Comparison of ENCODE assay signal across 29 cellular contexts in genomic region chr7:95398155-95398940, GRCh38. TPM values are rescaled to one million over a fixed set of nuclear protein-coding genes. Genes with fewer than 3 reads are reported as not detected.
DNase-seq lines count a peak whose midpoint lies in the region; ATAC-seq, FAIRE-seq and TF ChIP-seq lines count a peak whose summit lies in the region.
"Had no signal": no experiment of that assay in that cellular context is flagged by ENCODE, and none has a peak within 500 bp of the region (broad histone marks: within the 10 kb centered on the region; RNA-seq: fewer than 3 reads in every experiment).

No MANE protein-coding gene starts in this region.

- peaks cover 23% of the 10 kb centered on the region for H3K79me2 ChIP-seq in HepG2 (ENCODE audit: insufficient read depth, low read length)

- TF ChIP-seq CTCF in Caco-2 (IDR thresholded peaks at IDR 0.05; ENCODE audit: insufficient read depth in 1 of 2, low read depth in 1 of 2, low read length in 1 of 2, severe bottlenecking in 1 of 2, unreplicated experiment in 1 of 2) (no peak), HepG2 (CRISPR knock-in tag; IDR thresholded peaks at IDR 0.05) (no peak)

- H3K9me3 ChIP-seq in Caco-2: no peaks in the 10 kb centered on the region
- H3K9me3 ChIP-seq in HepG2 (ENCODE audit: low read length): no peaks in the 10 kb centered on the region
- H3K9me3 ChIP-seq: esophagus muscularis mucosa, SJSA1, suprapubic skin had no signal

- no peak for FAIRE-seq in HepG2 (lab: Jason Lieb, UNC)
- FAIRE-seq: bronchial epithelial cell, colon, urothelium cell line had no signal

- H3K4me1 Mint-ChIP-seq in Caco-2 (ENCODE audit: low read depth, unreplicated experiment): peaks cover 11% of the 10 kb centered on the region
- H3K4me1 Mint-ChIP-seq: mesothelial cell of epicardium had no signal

- H3K36me3 Mint-ChIP-seq in Caco-2 (ENCODE audit: insufficient read depth, unreplicated experiment): peaks cover 13% of the 10 kb centered on the region
- H3K36me3 Mint-ChIP-seq: natural killer cell; stimulated activated memory B cell treated with anti-CD40 and anti-IgM and Interleukin-4, amounts not matched to agents 10 μg/mL and 1 μg/mL and 100 μg/mL, for 72 hours had no signal

- intact Hi-C loops in Caco-2 (cut with micrococcal nuclease; ENCODE audit: unreplicated experiment): no loop called here
- intact Hi-C loops in HepG2 (cut with micrococcal nuclease; ENCODE audit: unreplicated experiment): no loop called here

- no peaks in the 10 kb centered on the region for H4K20me1 ChIP-seq in HepG2 (ENCODE audit: insufficient read depth, low read length)

- H3K36me3 ChIP-seq in Caco-2 (ENCODE audit: control insufficient read depth, insufficient read depth, low read length) (no peaks in the 10 kb centered on the region), HepG2 (replicated peaks in 1 of 2; ENCODE audit: control insufficient read depth in 1 of 2, insufficient read depth in 2 of 2, low read length in 2 of 2) (peaks cover 0 to 5% of the 10 kb centered on the region in 2 experiments; a peak in 1 of 5 replicates)
- H3K36me3 ChIP-seq: SJSA1, suprapubic skin had no signal

- H3K4me1 ChIP-seq in Caco-2 (peaks cover 9% of the 10 kb centered on the region; the same call in 1 of the 2 replicates), HepG2 (ENCODE audit: insufficient read depth, low read length) (peaks cover 32% of the 10 kb centered on the region)
- H3K4me1 ChIP-seq: SJSA1 had no signal

- TF ChIP-seq EP300 in Ishikawa (IDR thresholded peaks at IDR 0.05; ENCODE audit: borderline replicate concordance) (no peak), HepG2 (IDR thresholded peaks at IDR 0.05; ENCODE audit: low read depth in 2 of 2, low read length in 2 of 2) (no peak), HepG2 (CRISPR knock-in tag; IDR thresholded peaks at IDR 0.05; ENCODE audit: borderline replicate concordance) (no peak)

- no peaks in the 10 kb centered on the region for H3K27me3 Mint-ChIP-seq in Caco-2 (ENCODE audit: insufficient read depth, unreplicated experiment)

- peak overlapping the region; percentile 82 for H3K4me3 Mint-ChIP-seq in Caco-2 (ENCODE audit: unreplicated experiment)
- H3K4me3 Mint-ChIP-seq: activated CD4-positive, alpha-beta T cell treated with anti-CD3 and anti-CD28 coated beads, Interleukin-2, amount 10 ng/mL, durations not matched to agents 24 days and 14 days; effector memory CD8-positive, alpha-beta T cell; IgD-negative memory B cell; mesothelial cell of epicardium; natural killer cell; stimulated activated memory B cell treated with anti-CD40 and anti-IgM and Interleukin-4, amounts not matched to agents 10 μg/mL and 1 μg/mL and 100 μg/mL, for 72 hours had no signal

- H3K27ac Mint-ChIP-seq in Caco-2 (ENCODE audit: unreplicated experiment): no peak overlapping the region
- H3K27ac Mint-ChIP-seq: activated CD4-positive, alpha-beta T cell treated with anti-CD3 and anti-CD28 coated beads, Interleukin-2, amount 10 ng/mL, durations not matched to agents 24 days and 14 days; effector memory CD8-positive, alpha-beta T cell; mesothelial cell of epicardium; natural killer cell; stimulated activated memory B cell treated with anti-CD40 and anti-IgM and Interleukin-4, amounts not matched to agents 10 μg/mL and 1 μg/mL and 100 μg/mL, for 72 hours had no signal

- WGBS in HepG2 (ENCODE audit: low lambda C conversion rate): 24% methylated on average over 4 of the region's 4 CpGs

- POLR2A ChIA-PET in Caco-2 (lab: Charles Lee) (interaction anchor here (0.7 kb wide), 1 partner anchor 43 kb away, joined by 3 read pairs; no protein-coding TSS in a partner anchor), HepG2 (lab: Yijun Ruan, JAX) (interaction anchor here (1.4 to 3.6 kb wide), 4 partner anchors 24 to 79 kb away, joined by 3 to 39 read pairs (median 21); partner anchors contain the start of gene PON2)

- BruUV-seq in Caco-2 (replicated peaks; lab: Mats Ljungman, UMichigan) (no TSS peak), HepG2 (replicated peaks; lab: Mats Ljungman, UMichigan) (no TSS peak)

- no peaks in the 10 kb centered on the region for H3K9me3 Mint-ChIP-seq in Caco-2 (ENCODE audit: unreplicated experiment)
- H3K9me3 Mint-ChIP-seq: activated CD4-positive, alpha-beta T cell treated with anti-CD3 and anti-CD28 coated beads, Interleukin-2, amount 10 ng/mL, durations not matched to agents 24 days and 14 days; effector memory CD8-positive, alpha-beta T cell; IgD-negative memory B cell; natural killer cell; stimulated activated memory B cell treated with anti-CD40 and anti-IgM and Interleukin-4, amounts not matched to agents 10 μg/mL and 1 μg/mL and 100 μg/mL, for 72 hours had no signal

- H3K9ac ChIP-seq in HepG2 (ENCODE audit: insufficient read depth, low read depth, low read length): no peak overlapping the region

- H3K27me3 ChIP-seq in Caco-2 (replicated peaks; ENCODE audit: control insufficient read depth, insufficient read depth, low read length) (no peaks in the 10 kb centered on the region), HepG2 (ENCODE audit: control insufficient read depth in 1 of 2, insufficient read depth in 2 of 2, low read length in 2 of 2) (no peaks in the 10 kb centered on the region; a peak in 1 of 5 replicates)
- H3K27me3 ChIP-seq: SJSA1, suprapubic skin had no signal

- peak overlapping the region; percentile 91 for H3K4me2 ChIP-seq in HepG2 (ENCODE audit: low read depth, low read length)

- CTCF ChIA-PET in Caco-2 (lab: Charles Lee) (interaction anchor here (1.5 to 3.6 kb wide), 2 partner anchors 12 to 79 kb away, joined by 4 to 70 read pairs; no protein-coding TSS in a partner anchor), HepG2 (lab: Yijun Ruan, JAX; ENCODE audit: low intra/inter-chr PET ratio, low total read pairs) (no interaction called here)

- H3K27ac ChIP-seq in HepG2 (ENCODE audit: extremely low read length, insufficient read depth, low read length): no peak overlapping the region
- H3K27ac ChIP-seq: esophagus muscularis mucosa, SJSA1, suprapubic skin had no signal

- no peak overlapping the region for H3K4me3 ChIP-seq in Caco-2 (ENCODE audit: low read depth, low read length)
- H3K4me3 ChIP-seq in HepG2 (replicated peaks in 1 of 3; ENCODE audit: insufficient read depth in 1 of 3, low read depth in 2 of 3, low read length in 3 of 3): peak overlapping the region; percentile 76 to 92 (median 91); a peak in 3 of 6 replicates
- H3K4me3 ChIP-seq: esophagus muscularis mucosa, SJSA1 had no signal

- DNase-seq in Caco-2: peak in 1 of 2 experiments; percentile 16
- DNase-seq in OCI-M1 (lab: John Stamatoyannopoulos, UW): peak; percentile 79
- DNase-seq in HepG2 (ENCODE audit: low spot score): peak; percentile 36
- DNase-seq in mucosa of gallbladder (ENCODE audit: low spot score): no peak
- DNase-seq in NOMO-1 treated with dmso at 0.1 percent for 144 hours (lab: John Stamatoyannopoulos, UW; ENCODE audit: unreplicated experiment): no peak
- no peak for DNase-seq in AG20443 (ENCODE audit: low spot score)
- DNase-seq: activated CD4-positive, alpha-beta T cell treated with anti-CD3 and anti-CD28 coated beads, Interleukin-2, amount 10 ng/mL, durations not matched to agents 24 days and 14 days; activated naive CD4-positive, alpha-beta T cell; activated T-cell treated with anti-CD3 and anti-CD28 coated beads, Interleukin-2, amount 50 U/mL, for 48 hours; amniotic stem cell; effector memory CD8-positive, alpha-beta T cell; foreskin melanocyte; GDM1; left cardiac atrium; natural killer cell; NCI-H2107; stimulated activated CD4-positive, alpha-beta T cell treated with anti-CD3 and anti-CD28 coated beads, Interleukin-2, amount 100 ng/mL, for 48 hours had no signal

- in situ Hi-C loops in HepG2 (cut with HindIII; ENCODE audit: extremely low pct_ligation_motif_present, low pct_unique_long_range_greater_than_20kb): loop anchor here (5.0 kb wide), 1 partner anchor 79 kb away; no protein-coding TSS in a partner anchor

- no peak for ATAC-seq in HepG2
- ATAC-seq: effector memory CD8-positive, alpha-beta T cell; left cardiac atrium; natural killer cell; stimulated activated memory B cell treated with anti-CD40 and anti-IgM and Interleukin-4, amounts not matched to agents 10 μg/mL and 1 μg/mL and 100 μg/mL, for 72 hours had no signal

- no peak for TF ChIP-seq POLR2A in HepG2 (IDR thresholded peaks at IDR 0.05; ENCODE audit: insufficient read depth in 1 of 2, low read depth in 2 of 2, low read length in 2 of 2)

- H2AFZ ChIP-seq in HepG2 (ENCODE audit: low read length): no peak overlapping the region

- TF ChIP-seq RAD21 in Ishikawa (IDR thresholded peaks at IDR 0.05; ENCODE audit: low read depth): no peak
- TF ChIP-seq RAD21 in HepG2 (CRISPR knock-in tag; IDR thresholded peaks at IDR 0.05): no peak

RNA-seq across cellular contexts. Expression of gene PON3, which starts 2.2 kb away (rescaled TPM):
- total RNA-seq in Caco-2 (2022) (13.4 and 15.0 TPM in 2 replicates), HepG2 (2016; rRNA removed; fragmentation: Illumina TruSeq; extraction: Trizol) (14.1 and 23.6 TPM in 2 replicates), mucosa of gallbladder (14.0 TPM)
- 4.1 and 7.1 TPM in 2 replicates for total RNA-seq in HepG2 (2016; cell fraction: cytosol; rRNA removed; fragmentation: Illumina TruSeq; extraction: Trizol; ENCODE audit: low read depth)
- 14.7 and 22.2 TPM in 2 replicates for total RNA-seq in HepG2 (2016; cell fraction: insoluble cytoplasmic fraction; rRNA removed; fragmentation: Illumina TruSeq; extraction: Trizol)
- total RNA-seq in HepG2 (2016; cell fraction: membrane; rRNA removed; fragmentation: Illumina TruSeq; extraction: Trizol): 7.8 and 8.2 TPM in 2 replicates
- 25.7 and 30.5 TPM in 2 replicates for total RNA-seq in HepG2 (2016; cell fraction: nucleus; rRNA removed; fragmentation: Illumina TruSeq; extraction: Trizol)
- 26.6 and 37.8 TPM in 2 replicates for polyA plus RNA-seq in HepG2 (2011; rRNA removed)
- 21.3 and 25.9 TPM in 2 replicates for polyA plus RNA-seq in HepG2 (2011; cell fraction: cytosol; rRNA removed)
- 11.6 and 12.4 TPM in 2 replicates for polyA plus RNA-seq in HepG2 (2011; cell fraction: nucleus; rRNA removed)
- polyA plus RNA-seq in HepG2 (2012): 11.8 and 15.7 TPM in 2 replicates
- polyA plus RNA-seq in HepG2 (2016; cell fraction: cytosol; fragmentation: Illumina TruSeq; extraction: Trizol; ENCODE audit: low read depth): 4.5 and 6.8 TPM in 2 replicates
- 12.0 and 12.8 TPM in 2 replicates for polyA plus RNA-seq in HepG2 (2016; cell fraction: insoluble cytoplasmic fraction; fragmentation: Illumina TruSeq; extraction: Trizol; ENCODE audit: low read depth)
- 6.8 and 8.2 TPM in 2 replicates for polyA plus RNA-seq in HepG2 (2016; cell fraction: membrane; fragmentation: Illumina TruSeq; extraction: Trizol; ENCODE audit: low read depth)
- polyA plus RNA-seq in HepG2 (2016; cell fraction: nucleus; fragmentation: Illumina TruSeq; extraction: Trizol; ENCODE audit: insufficient read depth, low read depth): 30.2 and 30.3 TPM in 2 replicates
- 5.1 TPM in 1 of 2 replicates, not detected in the other for polyA minus RNA-seq in HepG2 (2011; rRNA and poly(A)+ RNA removed; ENCODE audit: low replicate concordance)
- polyA minus RNA-seq in HepG2 (2011; cell fraction: cytosol; rRNA and poly(A)+ RNA removed): 6.0 and 6.8 TPM in 2 replicates
- polyA minus RNA-seq in HepG2 (2011; cell fraction: nucleus; rRNA and poly(A)+ RNA removed): 32.6 and 37.8 TPM in 2 replicates
- total RNA-seq: activated CD4-positive, alpha-beta T cell treated with anti-CD3 and anti-CD28 coated beads, Interleukin-2, amount 10 ng/mL, durations not matched to agents 24 days and 14 days; MCF 10A; mesothelial cell of epicardium; natural killer cell; SJSA1; T-helper 1 cell treated with Interleukin-12 subunit alpha and Interleukin-12 subunit beta and Interleukin-4 antibody, amounts not matched to agents 30 ng/mL and 1 ng/mL, for 36 hours had no signal
- polyA plus RNA-seq: IgD-negative memory B cell had no signal

RNA-seq across cellular contexts. Expression of gene PON2, which starts 36.5 kb away (rescaled TPM):
- total RNA-seq in Caco-2 (2022) (140 and 141 TPM in 2 replicates), HepG2 (2016; rRNA removed; fragmentation: Illumina TruSeq; extraction: Trizol) (110 and 202 TPM in 2 replicates), mucosa of gallbladder (106 TPM)
- 52.8 and 60.2 TPM in 2 replicates for total RNA-seq in HepG2 (2016; cell fraction: cytosol; rRNA removed; fragmentation: Illumina TruSeq; extraction: Trizol; ENCODE audit: low read depth)
- 109 and 195 TPM in 2 replicates for total RNA-seq in HepG2 (2016; cell fraction: insoluble cytoplasmic fraction; rRNA removed; fragmentation: Illumina TruSeq; extraction: Trizol)
- 97.0 and 101 TPM in 2 replicates for total RNA-seq in HepG2 (2016; cell fraction: membrane; rRNA removed; fragmentation: Illumina TruSeq; extraction: Trizol)
- 222 and 258 TPM in 2 replicates for total RNA-seq in HepG2 (2016; cell fraction: nucleus; rRNA removed; fragmentation: Illumina TruSeq; extraction: Trizol)
- polyA plus RNA-seq in HepG2 (2011; rRNA removed): 159 and 217 TPM in 2 replicates
- polyA plus RNA-seq in HepG2 (2011; cell fraction: cytosol; rRNA removed): 99.2 and 139 TPM in 2 replicates
- polyA plus RNA-seq in HepG2 (2011; cell fraction: nucleus; rRNA removed): 142 and 167 TPM in 2 replicates
- 102 and 115 TPM in 2 replicates for polyA plus RNA-seq in HepG2 (2012)
- 57.5 and 75.0 TPM in 2 replicates for polyA plus RNA-seq in HepG2 (2016; cell fraction: cytosol; fragmentation: Illumina TruSeq; extraction: Trizol; ENCODE audit: low read depth)
- polyA plus RNA-seq in HepG2 (2016; cell fraction: insoluble cytoplasmic fraction; fragmentation: Illumina TruSeq; extraction: Trizol; ENCODE audit: low read depth): 108 and 112 TPM in 2 replicates
- polyA plus RNA-seq in HepG2 (2016; cell fraction: membrane; fragmentation: Illumina TruSeq; extraction: Trizol; ENCODE audit: low read depth): 74.8 and 84.0 TPM in 2 replicates
- 386 and 414 TPM in 2 replicates for polyA plus RNA-seq in HepG2 (2016; cell fraction: nucleus; fragmentation: Illumina TruSeq; extraction: Trizol; ENCODE audit: insufficient read depth, low read depth)
- 48.7 and 53.2 TPM in 2 replicates for polyA minus RNA-seq in HepG2 (2011; rRNA and poly(A)+ RNA removed; ENCODE audit: low replicate concordance)
- polyA minus RNA-seq in HepG2 (2011; cell fraction: cytosol; rRNA and poly(A)+ RNA removed): 58.1 and 61.9 TPM in 2 replicates
- polyA minus RNA-seq in HepG2 (2011; cell fraction: nucleus; rRNA and poly(A)+ RNA removed): 145 and 155 TPM in 2 replicates

Comparison
In these comparisons a context has a peak if more than half of its experiments do, and no peak if none do; other contexts are left out.
1. DNase-seq: peak in OCI-M1 (single experiment) and HepG2 (single experiment); none in mucosa of gallbladder (single experiment), NOMO-1 treated with dmso at 0.1 percent for 144 hours (single experiment) and AG20443 (single experiment).